In the genomic region with DNA sequence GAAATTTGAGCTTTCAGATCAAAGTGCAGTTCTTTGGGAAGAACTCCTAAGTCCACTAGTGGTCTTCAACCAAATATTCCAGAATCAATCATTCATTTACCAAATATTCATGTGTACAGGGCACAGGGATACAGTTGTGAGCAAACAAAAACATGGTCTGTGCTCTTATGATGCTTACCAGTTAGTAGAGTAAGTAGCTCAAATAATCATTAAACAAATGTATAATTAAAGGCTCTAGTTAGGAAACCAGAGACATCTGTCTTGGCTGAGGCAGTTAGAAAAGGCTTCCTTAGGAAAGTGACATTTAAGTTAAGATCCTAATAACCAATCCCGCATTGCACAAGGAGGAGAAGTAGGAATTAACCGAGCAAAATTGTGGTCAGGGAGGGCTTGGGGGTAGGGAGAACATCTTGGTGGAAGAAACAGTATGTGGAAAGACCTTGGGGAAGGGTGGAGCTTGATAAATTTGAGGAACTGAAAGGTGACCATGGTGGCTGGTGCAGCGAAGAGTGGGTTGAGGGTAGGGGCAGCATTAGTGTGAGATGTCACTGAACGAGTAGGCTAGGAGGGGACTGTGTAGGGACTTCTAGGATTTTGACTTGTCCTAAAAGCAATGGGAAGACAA, we compare ENCODE assay signal across 15 cellular contexts. TPM values are rescaled to one million over a fixed set of nuclear protein-coding genes. Genes with fewer than 3 reads are reported as not detected.
A peak's percentile ranks its signal among the peaks of the same experiment; 100 is the strongest.
DNase-seq lines count a peak whose midpoint lies in the region; ATAC-seq lines count a peak whose summit lies in the region.
"Had no signal": no experiment of that assay in that cellular context is flagged by ENCODE, and none has a peak within 500 bp of the region (broad histone marks: within the 10 kb centered on the region; RNA-seq: fewer than 3 reads in every experiment).

No MANE protein-coding gene starts in this region.

- H3K4me3 ChIP-seq in CD4-positive, alpha-beta memory T cell (ENCODE audit: low read length in 2 of 2): no peak overlapping the region
- H3K4me3 ChIP-seq: thoracic aorta had no signal

- peak; percentile 66 for ATAC-seq in GM18858 (IDR thresholded peaks at IDR 0.05; ENCODE audit: unreplicated experiment)
- peak; percentile 86 for ATAC-seq in GM21619 (IDR thresholded peaks at IDR 0.05; ENCODE audit: unreplicated experiment)
- ATAC-seq in HG03439 (IDR thresholded peaks at IDR 0.05; ENCODE audit: unreplicated experiment): peak; percentile 59
- ATAC-seq: Panc1 had no signal

- no peaks in the 10 kb centered on the region for H3K27me3 ChIP-seq in CD4-positive, alpha-beta memory T cell (ENCODE audit: insufficient read depth, low read length)

- H3K9me3 ChIP-seq in CD4-positive, alpha-beta memory T cell (ENCODE audit: control insufficient read depth in 1 of 2, low read length in 2 of 2): no peaks in the 10 kb centered on the region
- H3K9me3 ChIP-seq: thoracic aorta had no signal

- peaks cover 78% of the 10 kb centered on the region for H3K36me3 Mint-ChIP-seq in dendritic cell treated with granulocyte-macrophage colony-stimulating factor and Interleukin-4, amounts not matched to agents 40 ng/mL and 50 ng/mL, for 4 days (ENCODE audit: low read depth)
- H3K36me3 Mint-ChIP-seq in CD4-positive, alpha-beta memory T cell: peaks cover 54 to 66% of the 10 kb centered on the region in 2 donors

- H3K4me3 Mint-ChIP-seq in dendritic cell treated with granulocyte-macrophage colony-stimulating factor and Interleukin-4, amounts not matched to agents 40 ng/mL and 50 ng/mL, for 4 days: no peak overlapping the region
- no peak overlapping the region for H3K4me3 Mint-ChIP-seq in CD4-positive, alpha-beta memory T cell

- POLR2A ChIA-PET in CD4-positive, alpha-beta memory T cell (lab: Charles Lee; ENCODE audit: partially characterized antibody): interaction anchor here (1.2 kb wide), 1 partner anchor 8 kb away, joined by 3 read pairs; no protein-coding TSS in a partner anchor

- peaks cover 61% of the 10 kb centered on the region for H3K36me3 ChIP-seq in CD4-positive, alpha-beta memory T cell (ENCODE audit: insufficient read depth, low read length)

- H3K27ac ChIP-seq in CD4-positive, alpha-beta memory T cell (ENCODE audit: low read depth, low read length): no peak overlapping the region
- H3K27ac ChIP-seq: parathyroid adenoma, thoracic aorta had no signal

- CTCF ChIA-PET in CD4-positive, alpha-beta memory T cell (lab: Charles Lee; ENCODE audit: partially characterized antibody): interaction anchor here (1.2 to 3.7 kb wide), 4 partner anchors 8 to 200 kb away, joined by 4 to 21 read pairs (median 6); partner anchors contain the start of gene SUDS3

- peak overlapping the region; percentile 53 for H3K27ac Mint-ChIP-seq in dendritic cell treated with granulocyte-macrophage colony-stimulating factor and Interleukin-4, amounts not matched to agents 40 ng/mL and 50 ng/mL, for 4 days
- H3K27ac Mint-ChIP-seq in CD4-positive, alpha-beta memory T cell: peak overlapping the region in 3 of 7 donors; percentile 5 to 37 (median 24)

- H3K27me3 Mint-ChIP-seq in dendritic cell treated with granulocyte-macrophage colony-stimulating factor and Interleukin-4, amounts not matched to agents 40 ng/mL and 50 ng/mL, for 4 days: no peaks in the 10 kb centered on the region
- no peaks in the 10 kb centered on the region for H3K27me3 Mint-ChIP-seq in CD4-positive, alpha-beta memory T cell

- intact Hi-C loops in dendritic cell treated with granulocyte-macrophage colony-stimulating factor and Interleukin-4, amounts not matched to agents 40 ng/mL and 50 ng/mL, for 4 days (cut with micrococcal nuclease): loop anchor here (1.0 kb wide), 1 partner anchor 9 kb away; no protein-coding TSS in a partner anchor
- intact Hi-C loops in CD4-positive, alpha-beta memory T cell (cut with micrococcal nuclease): no loop called here
- intact Hi-C loops in head of caudate nucleus (cut with DNase I): no loop called here

- H3K4me1 ChIP-seq in CD4-positive, alpha-beta memory T cell (ENCODE audit: insufficient read depth, low read length): no peaks in the 10 kb centered on the region
- H3K4me1 ChIP-seq: parathyroid adenoma had no signal

- peaks cover 42% of the 10 kb centered on the region for H3K4me1 Mint-ChIP-seq in dendritic cell treated with granulocyte-macrophage colony-stimulating factor and Interleukin-4, amounts not matched to agents 40 ng/mL and 50 ng/mL, for 4 days (ENCODE audit: low read depth)
- peaks cover 0 to 4% (median 0%) of the 10 kb centered on the region in 4 donors for H3K4me1 Mint-ChIP-seq in CD4-positive, alpha-beta memory T cell

- no peak for DNase-seq in CD4-positive, alpha-beta memory T cell
- DNase-seq in head of caudate nucleus (no peak), cerebellar cortex (ENCODE audit: low spot score) (no peak)
- DNase-seq in stimulated activated naive CD4-positive, alpha-beta T cell treated with Interleukin-2 at 50 U/mL for 16 hours (lab: John Stamatoyannopoulos, UW): no peak
- DNase-seq: activated CD4-positive, CD25-positive, alpha-beta regulatory T cell; activated effector memory CD4-positive, alpha-beta T cell treated with anti-CD3 and anti-CD28 coated beads, Interleukin-2, amount 50 U/mL, for 16 hours; caudate nucleus; NCI-H1436 treated with DMSO at 0.1 percent for 48 hours had no signal

- no peaks in the 10 kb centered on the region for H3K9me3 Mint-ChIP-seq in dendritic cell treated with granulocyte-macrophage colony-stimulating factor and Interleukin-4, amounts not matched to agents 40 ng/mL and 50 ng/mL, for 4 days
- H3K9me3 Mint-ChIP-seq in CD4-positive, alpha-beta memory T cell: no peaks in the 10 kb centered on the region

RNA-seq across cellular contexts. Expression of gene PEBP1, which starts 40.0 kb away (rescaled TPM):
- 10 to 100 TPM; 95.9 to 99.1 TPM for total RNA-seq in CD4-positive, alpha-beta memory T cell
- polyA plus RNA-seq in CD4-positive, alpha-beta memory T cell: 100 to 1,000 TPM; 353 to 422 TPM
